ENCODE assay signal across 1 cellular context in genomic region chr17:35760587-35760986, GRCh38.
TF ChIP-seq lines count a peak whose summit lies in the region.

Gene C17orf50, plus strand, starts transcription at chr17:35760887. Its CDS starts 55 bp downstream, at chr17:35760942.

TF ChIP-seq in HepG2, 621 proteins besides CTCF, POLR2A, EP300 and RAD21 (continued from another document):
- TF ChIP-seq ZBTB4 (CRISPR knock-in tag; IDR thresholded peaks at IDR 0.05; ENCODE audit: borderline replicate concordance) (no peak), MIER3 (CRISPR knock-in tag; IDR thresholded peaks at IDR 0.05; ENCODE audit: borderline replicate concordance) (no peak), RFX3 (CRISPR knock-in tag; IDR thresholded peaks at IDR 0.05) (no peak), ZNF839 (CRISPR knock-in tag; IDR thresholded peaks at IDR 0.05; ENCODE audit: borderline replicate concordance) (no peak), DMAP1 (CRISPR knock-in tag; IDR thresholded peaks at IDR 0.05) (no peak), PHF5A (CRISPR knock-in tag; IDR thresholded peaks at IDR 0.05; ENCODE audit: low read depth, unreplicated experiment) (no peak), ZNF800 (CRISPR knock-in tag; IDR thresholded peaks at IDR 0.05) (no peak), PCBP2 (optimal IDR thresholded peaks at IDR 0.05; ENCODE audit: low read depth, low read length, poor library complexity, severe bottlenecking) (no peak), ZNF615 (CRISPR knock-in tag; IDR thresholded peaks at IDR 0.05; ENCODE audit: borderline replicate concordance) (no peak)
